ENCODE assay signal across 7 cellular contexts in genomic region chr2:110093924-110094323, GRCh38. TPM values are rescaled to one million over a fixed set of nuclear protein-coding genes. Genes with fewer than 3 reads are reported as not detected.
"Had no signal": no experiment of that assay in that cellular context is flagged by ENCODE, and none has a peak within 500 bp of the region (broad histone marks: within the 10 kb centered on the region; RNA-seq: fewer than 3 reads in every experiment).

No MANE protein-coding gene starts in this region.

RNA-seq across cellular contexts. Expression of gene MALL, which starts 21.7 kb away (rescaled TPM):
- total RNA-seq: activated B cell treated with CpG ODN at 0.5 μM for 24 hours; activated CD4-positive, alpha-beta memory T cell treated with anti-CD3 and anti-CD28 coated beads, Interleukin-2, amount 10 ng/mL, durations not matched to agents 7 days and 5 days; activated CD8-positive, alpha-beta memory T cell treated with anti-CD3 and anti-CD28 coated beads, Interleukin-2, amount 10 ng/mL, durations not matched to agents 7 days and 5 days; activated CD8-positive, alpha-beta T cell treated with anti-CD3 and anti-CD28 coated beads for 36 hours; activated CD8-positive, alpha-beta T cell treated with anti-CD3 and anti-CD28 coated beads, Interleukin-2, amount 10 ng/mL, durations not matched to agents 7 days and 5 days; T-helper 1 cell treated with Interleukin-12 subunit alpha and Interleukin-12 subunit beta and Interleukin-4 antibody, amounts not matched to agents 30 ng/mL and 1 ng/mL, for 36 hours; T-helper 2 cell treated with Interferon-gamma antibody and Interleukin-4, amounts not matched to agents 100 ng/mL and 5 ng/mL, for 36 hours had no signal
